ENCODE assay signal across 21 cellular contexts in the genomic region with DNA sequence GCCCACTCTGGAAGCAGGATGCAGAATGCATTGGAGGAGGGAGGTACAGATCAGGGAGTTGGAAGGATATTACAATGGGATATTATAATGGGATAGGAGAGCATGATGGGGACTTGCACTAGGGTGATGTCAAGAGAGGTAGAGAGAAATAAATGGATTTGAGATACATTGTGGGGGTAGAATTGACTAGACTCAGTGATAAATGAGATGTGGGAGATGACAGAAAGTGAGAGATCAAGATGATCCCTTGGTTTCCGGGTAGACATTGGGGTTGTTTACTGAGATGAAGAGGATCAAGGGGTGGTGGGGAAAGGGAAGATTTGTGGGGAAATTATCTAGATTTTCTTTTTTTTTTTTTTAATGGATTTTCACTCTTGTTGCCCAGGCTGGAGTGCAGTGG. TPM values are rescaled to one million over a fixed set of nuclear protein-coding genes. Genes with fewer than 3 reads are reported as not detected.
DNase-seq lines count a peak whose midpoint lies in the region; ATAC-seq and TF ChIP-seq lines count a peak whose summit lies in the region.
"Had no signal": no experiment of that assay in that cellular context is flagged by ENCODE, and none has a peak within 500 bp of the region (broad histone marks: within the 10 kb centered on the region; RNA-seq: fewer than 3 reads in every experiment).

No MANE protein-coding gene starts in this region.

- ATAC-seq in HG03571 (IDR thresholded peaks at IDR 0.05; ENCODE audit: unreplicated experiment) (peak; percentile 8), GM18870 (IDR thresholded peaks at IDR 0.05; ENCODE audit: unreplicated experiment) (no peak)
- ATAC-seq in stimulated activated effector memory CD8-positive, alpha-beta T cell treated with anti-CD3 and anti-CD28 coated beads, Interleukin-12 subunit alpha, Interleukin-12 subunit beta, amount 100 ng/mL, for 72 hours, result peak; percentile 86
- ATAC-seq: lower lobe of right lung, pancreas had no signal

- H3K27me3 Mint-ChIP-seq in activated naive CD4-positive, alpha-beta T cell treated with anti-CD3 and anti-CD28 coated beads for 36 hours (ENCODE audit: low read depth), result no peaks in the 10 kb centered on the region
- H3K27me3 Mint-ChIP-seq in activated CD4-positive, alpha-beta memory T cell treated with anti-CD3 and anti-CD28 coated beads, Interleukin-2, amount 10 ng/mL, durations not matched to agents 7 days and 5 days, result no peaks in the 10 kb centered on the region

- peaks cover 9% of the 10 kb centered on the region for H3K9me3 Mint-ChIP-seq in activated naive CD4-positive, alpha-beta T cell treated with anti-CD3 and anti-CD28 coated beads for 36 hours
- H3K9me3 Mint-ChIP-seq in activated CD4-positive, alpha-beta memory T cell treated with anti-CD3 and anti-CD28 coated beads, Interleukin-2, amount 10 ng/mL, durations not matched to agents 7 days and 5 days, result peaks cover 3% of the 10 kb centered on the region
- peaks cover 7% of the 10 kb centered on the region for H3K9me3 Mint-ChIP-seq in stimulated activated effector memory CD8-positive, alpha-beta T cell treated with anti-CD3 and anti-CD28 coated beads, Interleukin-12 subunit alpha, Interleukin-12 subunit beta, amount 100 ng/mL, for 72 hours

- H4K20me1 ChIP-seq in smooth muscle cell (ENCODE audit: low read depth), result no peaks in the 10 kb centered on the region

- WGBS in smooth muscle cell (ENCODE audit: low lambda C conversion rate), result 100% methylated on average over 1 of the region's 1 CpG

- H3K4me3 Mint-ChIP-seq in activated naive CD4-positive, alpha-beta T cell treated with anti-CD3 and anti-CD28 coated beads for 36 hours, result no peak overlapping the region
- H3K4me3 Mint-ChIP-seq in activated CD4-positive, alpha-beta memory T cell treated with anti-CD3 and anti-CD28 coated beads, Interleukin-2, amount 10 ng/mL, durations not matched to agents 7 days and 5 days, result peak overlapping the region; percentile 66
- H3K4me3 Mint-ChIP-seq in stimulated activated effector memory CD8-positive, alpha-beta T cell treated with anti-CD3 and anti-CD28 coated beads, Interleukin-12 subunit alpha, Interleukin-12 subunit beta, amount 100 ng/mL, for 72 hours, result peak overlapping the region; percentile 55

- H2AFZ ChIP-seq in smooth muscle cell (ENCODE audit: low read depth), result no peak overlapping the region

- TF ChIP-seq CTCF in GM10248 (IDR thresholded peaks at IDR 0.05; ENCODE audit: control extremely low read depth, extremely low read depth, low read depth, missing control alignments), result no peak
- no peak for TF ChIP-seq CTCF in smooth muscle cell (IDR thresholded peaks at IDR 0.05; ENCODE audit: borderline replicate concordance, insufficient read depth, poor library complexity, severe bottlenecking)

- peaks cover 5% of the 10 kb centered on the region for H3K36me3 Mint-ChIP-seq in activated naive CD4-positive, alpha-beta T cell treated with anti-CD3 and anti-CD28 coated beads for 36 hours (ENCODE audit: low read depth)
- peaks cover 8% of the 10 kb centered on the region for H3K36me3 Mint-ChIP-seq in activated CD4-positive, alpha-beta memory T cell treated with anti-CD3 and anti-CD28 coated beads, Interleukin-2, amount 10 ng/mL, durations not matched to agents 7 days and 5 days (ENCODE audit: low read depth)
- H3K36me3 Mint-ChIP-seq in stimulated activated effector memory CD8-positive, alpha-beta T cell treated with anti-CD3 and anti-CD28 coated beads, Interleukin-12 subunit alpha, Interleukin-12 subunit beta, amount 100 ng/mL, for 72 hours, result no peaks in the 10 kb centered on the region

- no peak overlapping the region for H3K4me2 ChIP-seq in smooth muscle cell

- H3K27ac ChIP-seq in smooth muscle cell (ENCODE audit: low read depth), result no peak overlapping the region
- H3K27ac ChIP-seq: dorsolateral prefrontal cortex, esophagus squamous epithelium, lower lobe of right lung, pancreas, sigmoid colon had no signal

- no peak for DNase-seq in activated naive CD4-positive, alpha-beta T cell treated with anti-CD3 and anti-CD28 coated beads for 36 hours
- DNase-seq in activated naive CD4-positive, alpha-beta T cell treated with Interleukin-2 at 50 U/mL for 16 hours, result no peak
- DNase-seq in activated CD4-positive, alpha-beta memory T cell treated with anti-CD3 and anti-CD28 coated beads, Interleukin-2, amount 10 ng/mL, durations not matched to agents 7 days and 5 days, result no peak
- DNase-seq in stimulated activated effector memory CD8-positive, alpha-beta T cell treated with anti-CD3 and anti-CD28 coated beads, Interleukin-12 subunit alpha, Interleukin-12 subunit beta, amount 100 ng/mL, for 72 hours (ENCODE audit: low spot score in 2 of 2), result no peak
- no peak for DNase-seq in GM10248 (ENCODE audit: extremely low spot score)
- DNase-seq in smooth muscle cell (lab: John Stamatoyannopoulos, UW; ENCODE audit: unreplicated experiment), result no peak
- DNase-seq: dorsolateral prefrontal cortex; esophagus squamous epithelium; GDM1; head of caudate nucleus; KBM-7; lower lobe of right lung; NCI-H1105; pancreas; sigmoid colon; stimulated activated CD4-positive, alpha-beta T cell treated with anti-CD3 and anti-CD28 coated beads, Interleukin-1b, Interleukin-23, amount 100 ng/mL, for 48 hours had no signal

- H3F3A ChIP-seq in smooth muscle cell (ENCODE audit: low read depth), result no peaks in the 10 kb centered on the region

- no peak overlapping the region for H3K4me3 ChIP-seq in smooth muscle cell
- H3K4me3 ChIP-seq: dorsolateral prefrontal cortex, esophagus squamous epithelium, lower lobe of right lung, pancreas, sigmoid colon had no signal

- no peaks in the 10 kb centered on the region for H3K4me1 ChIP-seq in smooth muscle cell (ENCODE audit: low read depth)

- H3K4me1 Mint-ChIP-seq in activated naive CD4-positive, alpha-beta T cell treated with anti-CD3 and anti-CD28 coated beads for 36 hours (ENCODE audit: low read depth), result peaks cover 30% of the 10 kb centered on the region
- H3K4me1 Mint-ChIP-seq in activated CD4-positive, alpha-beta memory T cell treated with anti-CD3 and anti-CD28 coated beads, Interleukin-2, amount 10 ng/mL, durations not matched to agents 7 days and 5 days, result peaks cover 40% of the 10 kb centered on the region
- peaks cover 41% of the 10 kb centered on the region for H3K4me1 Mint-ChIP-seq in stimulated activated effector memory CD8-positive, alpha-beta T cell treated with anti-CD3 and anti-CD28 coated beads, Interleukin-12 subunit alpha, Interleukin-12 subunit beta, amount 100 ng/mL, for 72 hours

- H3K9me3 ChIP-seq in smooth muscle cell (replicated peaks; ENCODE audit: low read depth), result no peaks in the 10 kb centered on the region
- H3K9me3 ChIP-seq: esophagus squamous epithelium, lower lobe of right lung, pancreas, sigmoid colon had no signal

- intact Hi-C loops in activated naive CD4-positive, alpha-beta T cell treated with anti-CD3 and anti-CD28 coated beads for 36 hours (cut with micrococcal nuclease), result loop anchor here (1.0 to 10.0 kb wide), 6 partner anchors 18 to 792 kb away; partner anchors contain the start of genes CDV3 and SRPRB

- no peaks in the 10 kb centered on the region for H3K79me2 ChIP-seq in smooth muscle cell (ENCODE audit: low read depth)

- no peaks in the 10 kb centered on the region for H3K27me3 ChIP-seq in smooth muscle cell (ENCODE audit: low read depth)
- H3K27me3 ChIP-seq: dorsolateral prefrontal cortex, esophagus squamous epithelium, pancreas, sigmoid colon had no signal

- H3K27ac Mint-ChIP-seq in activated naive CD4-positive, alpha-beta T cell treated with anti-CD3 and anti-CD28 coated beads for 36 hours, result peak overlapping the region; percentile 20
- peak overlapping the region; percentile 88 for H3K27ac Mint-ChIP-seq in activated CD4-positive, alpha-beta memory T cell treated with anti-CD3 and anti-CD28 coated beads, Interleukin-2, amount 10 ng/mL, durations not matched to agents 7 days and 5 days
- H3K27ac Mint-ChIP-seq in stimulated activated effector memory CD8-positive, alpha-beta T cell treated with anti-CD3 and anti-CD28 coated beads, Interleukin-12 subunit alpha, Interleukin-12 subunit beta, amount 100 ng/mL, for 72 hours, result peak overlapping the region; percentile 82

- H3K36me3 ChIP-seq in smooth muscle cell (ENCODE audit: low read depth), result no peaks in the 10 kb centered on the region
- H3K36me3 ChIP-seq: esophagus squamous epithelium, lower lobe of right lung, pancreas, sigmoid colon had no signal

- no peak overlapping the region for H3K9ac ChIP-seq in smooth muscle cell (ENCODE audit: low read depth)

- CTCF ChIA-PET in activated naive CD4-positive, alpha-beta T cell treated with anti-CD3 and anti-CD28 coated beads for 36 hours (lab: Charles Lee), result interaction anchor here (1.5 to 1.7 kb wide), 3 partner anchors 25 to 135 kb away, joined by 3 to 6 read pairs (median 4); no protein-coding TSS in a partner anchor
- CTCF ChIA-PET in activated CD4-positive, alpha-beta memory T cell treated with anti-CD3 and anti-CD28 coated beads, Interleukin-2, amount 10 ng/mL, durations not matched to agents 7 days and 5 days (lab: Charles Lee), result interaction anchor here (1.3 to 3.3 kb wide), 3 partner anchors 17 to 716 kb away, joined by 3 to 7 read pairs (median 5); no protein-coding TSS in a partner anchor
- CTCF ChIA-PET in GM10248 (lab: Yijun Ruan, JAX), result interaction anchor here (1.0 to 19.5 kb wide), 3 partner anchors 27 to 717 kb away, joined by 3 to 240 read pairs (median 4); no protein-coding TSS in a partner anchor

- POLR2A ChIA-PET in activated CD4-positive, alpha-beta memory T cell treated with anti-CD3 and anti-CD28 coated beads, Interleukin-2, amount 10 ng/mL, durations not matched to agents 7 days and 5 days (lab: Charles Lee), result interaction anchor here (0.9 to 3.7 kb wide), 6 partner anchors 21 to 220 kb away, joined by 3 to 44 read pairs (median 3); partner anchors contain the start of genes CDV3 and TOPBP1
- POLR2A ChIA-PET in GM10248 (lab: Yijun Ruan, JAX), result no interaction called here

RNA-seq across cellular contexts. Expression of gene BFSP2, which starts 42.7 kb away (rescaled TPM):
- not detected for total RNA-seq in activated naive CD4-positive, alpha-beta T cell treated with anti-CD3 and anti-CD28 coated beads for 36 hours
- 1 to 10 TPM in 1 of 2 experiments, under 1 TPM in 1; 0.55 to 1.0 TPM for total RNA-seq in activated CD4-positive, alpha-beta memory T cell treated with anti-CD3 and anti-CD28 coated beads, Interleukin-2, amount 10 ng/mL, durations not matched to agents 7 days and 5 days
- not detected in 2 replicates for total RNA-seq in smooth muscle cell
- not detected in 2 replicates for polyA plus RNA-seq in smooth muscle cell
- total RNA-seq: bronchial epithelial cell, esophagus squamous epithelium, H1, lower lobe of right lung, pancreas, sigmoid colon, subcutaneous adipose tissue had no signal
- polyA plus RNA-seq: H1, pancreas had no signal

Comparison
In these comparisons a context has a peak if more than half of its experiments do, and no peak if none do; other contexts are left out.
1. H3K27ac Mint-ChIP-seq: peak in every context shown above with its lines; median percentile 88 in activated CD4-positive, alpha-beta memory T cell treated with anti-CD3 and anti-CD28 coated beads, Interleukin-2, amount 10 ng/mL, durations not matched to agents 7 days and 5 days; 82 in stimulated activated effector memory CD8-positive, alpha-beta T cell treated with anti-CD3 and anti-CD28 coated beads, Interleukin-12 subunit alpha, Interleukin-12 subunit beta, amount 100 ng/mL, for 72 hours; 20 in activated naive CD4-positive, alpha-beta T cell treated with anti-CD3 and anti-CD28 coated beads for 36 hours.